ENCODE assay signal across 9 cellular contexts in the genomic region with DNA sequence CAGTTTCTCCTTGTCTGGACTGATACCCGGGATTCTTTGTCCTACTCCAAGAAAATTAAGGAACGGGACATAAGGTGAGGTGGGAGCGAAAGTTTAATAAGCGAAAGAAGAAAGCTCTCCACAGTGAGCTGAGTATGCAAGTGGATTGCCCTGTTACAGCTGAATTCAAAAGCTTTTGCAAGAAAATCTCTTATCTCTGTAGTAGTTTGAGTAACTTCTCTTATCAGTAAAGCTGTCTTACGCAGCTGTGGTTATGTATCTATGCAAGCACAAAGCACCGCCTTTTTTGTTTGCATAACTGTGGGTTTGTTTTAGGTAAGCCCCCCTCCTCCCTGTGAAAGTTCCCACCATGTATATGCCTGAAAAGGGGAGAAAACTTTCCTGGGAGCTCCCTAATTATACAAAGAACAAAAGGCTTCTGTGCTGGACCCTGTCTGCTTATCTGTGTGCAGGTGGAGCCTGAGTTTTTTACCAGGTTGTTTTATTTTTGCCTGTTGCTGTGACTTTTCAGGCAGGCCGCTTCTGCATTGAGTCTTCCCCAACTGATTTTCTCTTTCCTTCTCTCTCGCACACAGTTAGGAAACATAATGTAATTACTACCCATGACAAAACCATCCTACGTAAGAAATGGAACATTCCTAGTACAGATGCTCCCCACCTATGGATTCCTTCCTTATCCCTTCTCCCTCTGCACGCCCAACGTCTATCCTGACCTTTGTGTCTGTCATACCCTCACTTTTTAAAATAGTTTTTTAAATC. TPM values are rescaled to one million over a fixed set of nuclear protein-coding genes. Genes with fewer than 3 reads are reported as not detected.
DNase-seq lines count a peak whose midpoint lies in the region; ATAC-seq, FAIRE-seq and TF ChIP-seq lines count a peak whose summit lies in the region.
"Had no signal": no experiment of that assay in that cellular context is flagged by ENCODE, and none has a peak within 500 bp of the region (broad histone marks: within the 10 kb centered on the region; RNA-seq: fewer than 3 reads in every experiment).

No MANE protein-coding gene starts in this region.

- H3K4me3 ChIP-seq in kidney (ENCODE audit: low read length in 2 of 2), result peak overlapping the region in 1 of 2 donors; percentile 61

- H3K27ac Mint-ChIP-seq in CD4-positive, alpha-beta T cell, result peak overlapping the region; percentile 31
- peak overlapping the region in 1 of 2 donors; percentile 52 for H3K27ac Mint-ChIP-seq in effector memory CD8-positive, alpha-beta T cell
- peak overlapping the region in 2 of 3 experiments; percentile 8 to 63 for H3K27ac Mint-ChIP-seq in nephron

- no peaks in the 10 kb centered on the region for H3K9me3 Mint-ChIP-seq in CD4-positive, alpha-beta T cell
- no peaks in the 10 kb centered on the region for H3K9me3 Mint-ChIP-seq in effector memory CD8-positive, alpha-beta T cell
- peaks cover 2% of the 10 kb centered on the region for H3K9me3 Mint-ChIP-seq in nephron

- POLR2A ChIA-PET in CD4-positive, alpha-beta T cell (lab: Charles Lee), result interaction anchor here (2.3 to 2.8 kb wide), 2 partner anchors 45 to 59 kb away, joined by 7 to 13 read pairs; a partner anchor contains a TSS

- FAIRE-seq in kidney (lab: Jason Lieb, UNC), result no peak

- intact Hi-C loops in CD4-positive, alpha-beta T cell (cut with DNase I, micrococcal nuclease), result loop anchor here in 1 of 2 experiments (5.0 kb wide), 1 partner anchor 76 kb away; no protein-coding TSS in a partner anchor
- intact Hi-C loops in kidney (cut with DNase I), result no loop called here

- H3K27me3 ChIP-seq in CD4-positive, alpha-beta T cell (ENCODE audit: control insufficient read depth, insufficient read depth, low read length), result peaks cover 5% of the 10 kb centered on the region
- peaks cover 53% of the 10 kb centered on the region for H3K27me3 ChIP-seq in foreskin keratinocyte

- no peak for DNase-seq in CD4-positive, alpha-beta T cell
- DNase-seq in MV-4-11 (lab: John Stamatoyannopoulos, UW), result peak; percentile 61
- DNase-seq in effector memory CD8-positive, alpha-beta T cell, result no peak
- no peak for DNase-seq in kidney
- DNase-seq in foreskin keratinocyte, result no peak
- DNase-seq in HCEC 1CT, result no peak

- peaks cover 16% of the 10 kb centered on the region for H3K4me1 Mint-ChIP-seq in CD4-positive, alpha-beta T cell (ENCODE audit: low read depth)
- H3K4me1 Mint-ChIP-seq in effector memory CD8-positive, alpha-beta T cell (ENCODE audit: low read depth in 2 of 2), result peaks cover 3 to 7% of the 10 kb centered on the region in 2 donors
- peaks cover 36% of the 10 kb centered on the region for H3K4me1 Mint-ChIP-seq in nephron

- H3K4me1 ChIP-seq in kidney (ENCODE audit: control insufficient read depth in 1 of 2, insufficient read depth in 1 of 2, low read depth in 1 of 2, low read length in 2 of 2) (peaks cover 0 to 4% of the 10 kb centered on the region in 2 donors), foreskin keratinocyte (no peaks in the 10 kb centered on the region)

- H3K9ac ChIP-seq in kidney (ENCODE audit: low read length in 2 of 2), result peak overlapping the region in 1 of 2 donors; percentile 0

- CTCF ChIA-PET in CD4-positive, alpha-beta T cell (lab: Charles Lee), result interaction anchor here (0.6 kb wide), 1 partner anchor 166 kb away, joined by 4 read pairs; no protein-coding TSS in a partner anchor

- H3K36me3 ChIP-seq in kidney (ENCODE audit: control insufficient read depth in 1 of 2, insufficient read depth in 2 of 2, low read length in 2 of 2), result no peaks in the 10 kb centered on the region

- no peaks in the 10 kb centered on the region for H3K9me3 ChIP-seq in CD4-positive, alpha-beta T cell (ENCODE audit: control insufficient read depth, low read length)
- H3K9me3 ChIP-seq in kidney (ENCODE audit: control insufficient read depth in 1 of 2, low read length in 2 of 2), result no peaks in the 10 kb centered on the region

- TF ChIP-seq CTCF in CD4-positive, alpha-beta T cell (IDR thresholded peaks at IDR 0.05), result no peak
- TF ChIP-seq CTCF in nephron (IDR thresholded peaks at IDR 0.05; ENCODE audit: unreplicated experiment in 3 of 3) (no peak), kidney (IDR thresholded peaks at IDR 0.05; ENCODE audit: borderline replicate concordance, extremely low read depth, insufficient read depth) (no peak), foreskin keratinocyte (conservative IDR thresholded peaks at IDR 0.05) (no peak)

- H3K36me3 Mint-ChIP-seq in CD4-positive, alpha-beta T cell (ENCODE audit: low read depth), result no peaks in the 10 kb centered on the region
- no peaks in the 10 kb centered on the region for H3K36me3 Mint-ChIP-seq in effector memory CD8-positive, alpha-beta T cell (ENCODE audit: insufficient read depth)
- no peaks in the 10 kb centered on the region for H3K36me3 Mint-ChIP-seq in nephron (ENCODE audit: low read depth)

- peak overlapping the region; percentile 80 for H3K4me3 Mint-ChIP-seq in CD4-positive, alpha-beta T cell
- peak overlapping the region; percentile 62 to 84 for H3K4me3 Mint-ChIP-seq in effector memory CD8-positive, alpha-beta T cell
- H3K4me3 Mint-ChIP-seq in nephron, result peak overlapping the region; percentile 56 to 91 (median 91)

- H3K27ac ChIP-seq in CD4-positive, alpha-beta T cell (ENCODE audit: low read depth, low read length), result no peak overlapping the region
- H3K27ac ChIP-seq in kidney (ENCODE audit: low read depth in 2 of 2, low read length in 2 of 2), result no peak overlapping the region
- H3K27ac ChIP-seq in foreskin keratinocyte, result no peak overlapping the region

- peaks cover 34% of the 10 kb centered on the region for H3K27me3 Mint-ChIP-seq in CD4-positive, alpha-beta T cell
- H3K27me3 Mint-ChIP-seq in effector memory CD8-positive, alpha-beta T cell, result peaks cover 0 to 6% of the 10 kb centered on the region in 2 donors
- peaks cover 42% of the 10 kb centered on the region for H3K27me3 Mint-ChIP-seq in nephron (ENCODE audit: low read depth)

- peak; percentile 71 for ATAC-seq in CD4-positive, alpha-beta T cell (ENCODE audit: poor library complexity)
- peak; percentile 37 for ATAC-seq in effector memory CD8-positive, alpha-beta T cell (replicated peaks)
- ATAC-seq in foreskin keratinocyte (no peak), HG02973 (IDR thresholded peaks at IDR 0.05; ENCODE audit: unreplicated experiment) (no peak)

RNA-seq across cellular contexts. Expression of a gene that starts 0.8 kb away (rescaled TPM):
- under 1 TPM in 1 of 2 experiments, not detected in 1; 0.16 TPM for total RNA-seq in CD4-positive, alpha-beta T cell
- total RNA-seq in kidney (0.72 TPM), foreskin keratinocyte (not detected in 2 replicates)
- polyA plus RNA-seq in kidney (ENCODE audit: insufficient read depth, low read depth, low replicate concordance) (7.6 TPM), foreskin keratinocyte (not detected in 2 replicates)

RNA-seq across cellular contexts. Expression of a gene that starts 14.1 kb away (rescaled TPM):
- total RNA-seq in CD4-positive, alpha-beta T cell, result not detected
- total RNA-seq in kidney (0.44 TPM), foreskin keratinocyte (not detected in 2 replicates)
- polyA plus RNA-seq in kidney (ENCODE audit: insufficient read depth, low read depth, low replicate concordance) (0.32 TPM), foreskin keratinocyte (not detected in 2 replicates)
- total RNA-seq: ureter had no signal

RNA-seq across cellular contexts. Expression of a gene that starts 44.8 kb away (rescaled TPM):
- total RNA-seq in CD4-positive, alpha-beta T cell, result 10 to 100 TPM; 80.4 to 82.4 TPM
- total RNA-seq in kidney, result 111 TPM
- 579 TPM for polyA plus RNA-seq in kidney (ENCODE audit: insufficient read depth, low read depth, low replicate concordance)
- total RNA-seq in foreskin keratinocyte, result 2.6 and 3.9 TPM in 2 replicates
- 3.8 and 4.0 TPM in 2 replicates for polyA plus RNA-seq in foreskin keratinocyte

Comparison
In these comparisons a context has a peak if more than half of its experiments do, and no peak if none do; other contexts are left out.
1. ATAC-seq: peak in CD4-positive, alpha-beta T cell (single experiment) and effector memory CD8-positive, alpha-beta T cell (single experiment); none in foreskin keratinocyte (single experiment) and HG02973 (single experiment).
2. RNA of a gene that starts 44.8 kb away (total RNA-seq): 111 TPM in kidney (single experiment) and 80.4 to 82.4 TPM in CD4-positive, alpha-beta T cell; 2.6 to 3.9 TPM in foreskin keratinocyte; every median in the first group is over 10 times any median in the second.
3. Peak in every context shown above with its lines, with median percentiles within 50 percentile points of each other: H3K4me3 Mint-ChIP-seq.